14 cellular contexts compared by ENCODE assay signal in the genomic region with DNA sequence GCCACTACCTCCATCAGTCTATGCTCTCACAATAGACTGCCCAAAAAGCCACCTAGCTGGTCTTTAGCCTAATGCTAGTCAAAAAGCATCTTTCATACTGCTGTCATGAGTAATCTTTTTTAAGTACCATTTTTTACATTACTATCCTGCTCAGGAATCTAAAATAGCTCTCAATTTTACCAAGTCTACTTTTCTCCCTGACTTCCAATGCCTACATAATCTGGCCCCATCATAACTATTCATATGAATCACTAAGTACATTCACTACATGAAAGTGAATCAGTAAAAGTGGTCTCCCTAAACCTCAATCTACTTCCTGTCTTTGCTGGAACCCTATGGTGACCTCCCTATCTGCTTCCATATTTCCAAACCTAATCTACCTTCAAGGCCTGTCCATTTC.
DNase-seq lines count a peak whose midpoint lies in the region; ATAC-seq and TF ChIP-seq lines count a peak whose summit lies in the region.
"Had no signal": no experiment of that assay in that cellular context is flagged by ENCODE, and none has a peak within 500 bp of the region (broad histone marks: within the 10 kb centered on the region; RNA-seq: fewer than 3 reads in every experiment).

No MANE protein-coding gene starts in this region.

- H3K4me1 ChIP-seq in MM.1S (ENCODE audit: low read length), result peaks cover 11% of the 10 kb centered on the region; the same call in 1 of the 2 replicates
- H3K4me1 ChIP-seq in effector memory CD4-positive, alpha-beta T cell (ENCODE audit: control insufficient read depth, insufficient read depth, low read length, poor library complexity, severe bottlenecking), result no peaks in the 10 kb centered on the region
- H3K4me1 ChIP-seq: lower lobe of right lung, parathyroid adenoma had no signal

- no peak overlapping the region for H3K27ac ChIP-seq in MM.1S (ENCODE audit: low read length)
- no peak overlapping the region for H3K27ac ChIP-seq in effector memory CD4-positive, alpha-beta T cell (ENCODE audit: insufficient read depth, low read length, poor library complexity, severe bottlenecking)
- H3K27ac ChIP-seq: lower lobe of right lung, parathyroid adenoma had no signal

- H3K9me2 ChIP-seq in MM.1S (replicated peaks; ENCODE audit: insufficient read depth, low read length), result no peaks in the 10 kb centered on the region

- DNase-seq in AG08395 (ENCODE audit: low spot score) (peak; percentile 29), fibroblast of the aortic adventitia (ENCODE audit: low read depth) (peak; percentile 50), MM.1S (no peak), NCI-H526 treated with DMSO at 0.1 percent for 48 hours (lab: John Stamatoyannopoulos, UW) (no peak)
- no peak for DNase-seq in effector memory CD4-positive, alpha-beta T cell
- DNase-seq: activated effector memory CD4-positive, alpha-beta T cell treated with anti-CD3 and anti-CD28 coated beads, Interleukin-2, amount 50 U/mL, for 16 hours; lower lobe of right lung; NCI-H2227 treated with DMSO at 0.1 percent for 48 hours; RPMI8226; stimulated activated CD4-positive, alpha-beta T cell treated with anti-CD3 and anti-CD28 coated beads, Interleukin-1b, Interleukin-23, amount 100 ng/mL, for 48 hours had no signal

- TF ChIP-seq CTCF in fibroblast of the aortic adventitia (IDR thresholded peaks at IDR 0.05; ENCODE audit: insufficient read depth, low read length) (no peak), MM.1S (IDR thresholded peaks at IDR 0.05; ENCODE audit: low read length) (no peak)

- H2AFZ ChIP-seq in MM.1S (ENCODE audit: low read length), result no peak overlapping the region
- H2AFZ ChIP-seq: parathyroid adenoma had no signal

- H3F3A ChIP-seq in MM.1S (ENCODE audit: insufficient read depth, low read length), result no peaks in the 10 kb centered on the region

- H3K9me3 ChIP-seq in MM.1S (replicated peaks; ENCODE audit: insufficient read depth, low read length), result no peaks in the 10 kb centered on the region
- no peaks in the 10 kb centered on the region for H3K9me3 ChIP-seq in effector memory CD4-positive, alpha-beta T cell (ENCODE audit: control insufficient read depth, low read length)
- H3K9me3 ChIP-seq: lower lobe of right lung had no signal

- H4K20me1 ChIP-seq in MM.1S (ENCODE audit: insufficient read depth, low read length), result no peaks in the 10 kb centered on the region

- H3K4me3 ChIP-seq in fibroblast of the aortic adventitia (ENCODE audit: low read depth, low read length), result no peak overlapping the region
- no peak overlapping the region for H3K4me3 ChIP-seq in MM.1S (ENCODE audit: low read length)
- H3K4me3 ChIP-seq in effector memory CD4-positive, alpha-beta T cell (ENCODE audit: insufficient read depth, low read depth, low read length, poor library complexity, severe bottlenecking), result no peak overlapping the region
- H3K4me3 ChIP-seq: lower lobe of right lung had no signal

- H3K9ac ChIP-seq in MM.1S (ENCODE audit: low read length), result no peak overlapping the region
- H3K9ac ChIP-seq: parathyroid adenoma had no signal

- ATAC-seq in GM18868 (IDR thresholded peaks at IDR 0.05; ENCODE audit: unreplicated experiment), result peak; percentile 46
- peak; percentile 87 for ATAC-seq in SK-N-SH treated with all-trans-retinoic acid at 6 μM for 48 hours
- no peak for ATAC-seq in GM18498 (IDR thresholded peaks at IDR 0.05; ENCODE audit: unreplicated experiment)
- ATAC-seq: lower lobe of right lung had no signal

- no peak overlapping the region for H3K4me2 ChIP-seq in MM.1S (ENCODE audit: low read depth, low read length)

- H3K27me3 ChIP-seq in MM.1S (replicated peaks; ENCODE audit: insufficient read depth, low read length), result no peaks in the 10 kb centered on the region
- no peaks in the 10 kb centered on the region for H3K27me3 ChIP-seq in effector memory CD4-positive, alpha-beta T cell (replicated peaks; ENCODE audit: control insufficient read depth, insufficient read depth, low read length, poor library complexity, severe bottlenecking)

- H3K79me2 ChIP-seq in MM.1S (ENCODE audit: low read length), result no peaks in the 10 kb centered on the region
- H3K79me2 ChIP-seq: parathyroid adenoma had no signal

- peaks cover 6% of the 10 kb centered on the region; the same call in 1 of the 2 replicates for H3K36me3 ChIP-seq in MM.1S (replicated peaks; ENCODE audit: insufficient read depth, low read length)
- H3K36me3 ChIP-seq in effector memory CD4-positive, alpha-beta T cell (ENCODE audit: control insufficient read depth, insufficient read depth, low read length), result peaks cover 34% of the 10 kb centered on the region

TF ChIP-seq in SK-N-SH treated with all-trans-retinoic acid at 6 μM for 48 hours, 23 proteins besides CTCF, POLR2A, EP300 and RAD21:
- TF ChIP-seq PPARA (CRISPR knock-in tag; IDR thresholded peaks at IDR 0.05; ENCODE audit: borderline replicate concordance), result no peak
- peak; percentile 27; the same call in 1 of the 2 replicates for TF ChIP-seq ISL1 (CRISPR knock-in tag; IDR thresholded peaks at IDR 0.05)

Comparison
In these comparisons a context has a peak if more than half of its experiments do, and no peak if none do; other contexts are left out.
1. DNase-seq: peak in AG08395 (single experiment) and fibroblast of the aortic adventitia (single experiment); none in MM.1S (single experiment), effector memory CD4-positive, alpha-beta T cell (0 of 3) and NCI-H526 treated with DMSO at 0.1 percent for 48 hours (single experiment).